Comparison of ENCODE assay signal across 2 cellular contexts in genomic region chr4:5759236-5760075, GRCh38.
TF ChIP-seq lines count a peak whose summit lies in the region.

No MANE protein-coding gene starts in this region.

TF ChIP-seq in HCT116, 20 proteins besides CTCF, POLR2A, EP300 and RAD21:
- TF ChIP-seq POLR2AphosphoS5 (IDR thresholded peaks at IDR 0.05; ENCODE audit: low read depth, low read length) (no peak), SIN3A (IDR thresholded peaks at IDR 0.05; ENCODE audit: low read depth) (no peak), REST (IDR thresholded peaks at IDR 0.05; ENCODE audit: low read depth) (no peak), ZBTB33 (IDR thresholded peaks at IDR 0.05; ENCODE audit: extremely low read depth, insufficient replicate concordance, low read length) (no peak), MAX (IDR thresholded peaks at IDR 0.05) (no peak), JUND (IDR thresholded peaks at IDR 0.05) (no peak), CEBPB (IDR thresholded peaks at IDR 0.05; ENCODE audit: low read depth) (no peak), ZNF274 (IDR thresholded peaks at IDR 0.05; ENCODE audit: low read depth, low read length) (no peak), YY1 (IDR thresholded peaks at IDR 0.05; ENCODE audit: extremely low read depth, insufficient replicate concordance, low read depth, low read length) (no peak), CBX3 (IDR thresholded peaks at IDR 0.05; ENCODE audit: low read depth) (no peak), TCF7L2 (IDR thresholded peaks at IDR 0.05; ENCODE audit: borderline replicate concordance, extremely low read depth, insufficient read depth, insufficient read length) (no peak), ZFX (IDR thresholded peaks at IDR 0.05) (no peak), FOSL1 (IDR thresholded peaks at IDR 0.05; ENCODE audit: low read depth) (no peak), EGR1 (IDR thresholded peaks at IDR 0.05; ENCODE audit: low read depth) (no peak), EZH2phosphoT487 (IDR thresholded peaks at IDR 0.05; ENCODE audit: borderline replicate concordance) (no peak), ELF1 (IDR thresholded peaks at IDR 0.05; ENCODE audit: borderline replicate concordance, low read depth) (no peak), ATF3 (IDR thresholded peaks at IDR 0.05) (no peak), EZH2 (IDR thresholded peaks at IDR 0.05) (no peak), SP1 (IDR thresholded peaks at IDR 0.05; ENCODE audit: low read depth) (no peak)

TF ChIP-seq in GM12878, 131 proteins besides CTCF, POLR2A, EP300 and RAD21:
- TF ChIP-seq KAT2A (conservative IDR thresholded peaks at IDR 0.05; ENCODE audit: control insufficient read depth, low read depth, low read length) (no peak), SREBF1 (IDR thresholded peaks at IDR 0.05; ENCODE audit: low read length) (no peak), ZNF207 (IDR thresholded peaks at IDR 0.05; ENCODE audit: borderline replicate concordance) (no peak), CBFB (IDR thresholded peaks at IDR 0.05; ENCODE audit: low read depth) (no peak), PAX8 (IDR thresholded peaks at IDR 0.05) (no peak), IRF4 (IDR thresholded peaks at IDR 0.05; ENCODE audit: low read depth, low read length) (no peak), ZNF24 (IDR thresholded peaks at IDR 0.05) (no peak)
TF ChIP-seq in GM12878: peak in this region for 0.
